Comparison of ENCODE assay signal across 8 cellular contexts in genomic region chr3:8542190-8542980, GRCh38.
"Had no signal": no experiment of that assay in that cellular context is flagged by ENCODE, and none has a peak within 500 bp of the region (broad histone marks: within the 10 kb centered on the region; RNA-seq: fewer than 3 reads in every experiment).

No MANE protein-coding gene starts in this region.

- H3K9me3 ChIP-seq: SK-N-SH had no signal

- H3K4me3 ChIP-seq: neural progenitor cell had no signal

- ATAC-seq: activated T-helper 17 cell treated with anti-CD3 and anti-CD28 coated beads, Interleukin-2, amount 50 U/mL, for 72 hours; T-cell had no signal

- H3K27ac ChIP-seq: neural progenitor cell had no signal

- H3K4me1 ChIP-seq: neural progenitor cell had no signal

- H3K36me3 ChIP-seq: neural progenitor cell had no signal

- H3K27me3 ChIP-seq: neural progenitor cell had no signal

- DNase-seq: activated CD4-positive, alpha-beta T cell treated with anti-CD3 and anti-CD28 coated beads, Interleukin-2, amount 50 U/mL, for 1 hour; activated naive CD4-positive, alpha-beta T cell treated with Interleukin-2 at 50 U/mL for 16 hours; hypothalamus; SK-N-SH; T-cell; T-helper 9 cell had no signal
